15 cellular contexts compared by ENCODE assay signal in the genomic region with DNA sequence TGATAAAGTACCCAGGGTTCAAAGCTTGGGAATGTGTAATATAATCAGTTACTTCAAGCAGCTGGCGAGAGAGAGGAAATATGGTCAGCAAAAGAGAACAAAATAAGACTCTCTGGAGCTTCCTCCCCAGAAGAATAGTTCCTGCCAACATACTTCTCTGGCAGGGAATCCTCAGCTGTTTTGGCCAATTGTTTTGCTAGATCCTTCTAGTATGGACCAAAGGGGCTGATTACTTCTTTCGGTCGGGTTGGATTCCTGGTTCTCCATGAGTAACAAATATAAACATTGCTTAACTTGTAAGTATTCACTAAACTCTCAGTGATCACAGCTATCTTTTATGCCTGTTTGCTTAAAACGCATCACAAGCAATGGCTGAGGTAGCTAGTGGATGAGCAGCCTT. TPM values are rescaled to one million over a fixed set of nuclear protein-coding genes. Genes with fewer than 3 reads are reported as not detected.
A peak's percentile ranks its signal among the peaks of the same experiment; 100 is the strongest.
DNase-seq lines count a peak whose midpoint lies in the region; ATAC-seq and TF ChIP-seq lines count a peak whose summit lies in the region.
"Had no signal": no experiment of that assay in that cellular context is flagged by ENCODE, and none has a peak within 500 bp of the region (broad histone marks: within the 10 kb centered on the region; RNA-seq: fewer than 3 reads in every experiment).

No MANE protein-coding gene starts in this region.

- peak; percentile 18 for DNase-seq in amniotic stem cell (lab: John Stamatoyannopoulos, UW)
- DNase-seq in fibroblast of lung (ENCODE audit: low read depth in 2 of 2): peak; percentile 74 to 85
- DNase-seq in transverse colon: no peak
- DNase-seq in OCI-M2 (lab: John Stamatoyannopoulos, UW; ENCODE audit: unreplicated experiment): no peak
- DNase-seq: activated CD4-positive, alpha-beta T cell treated with anti-CD3 and anti-CD28 coated beads, Interleukin-2, amount 10 ng/mL, durations not matched to agents 7 days and 5 days; activated gamma-delta T cell; KBM-7; natural killer cell; NCI-H2029; stimulated activated CD4-positive, alpha-beta T cell treated with anti-CD3 and anti-CD28 coated beads, Interleukin-2, amount 100 ng/mL, for 24 hours; stimulated activated naive CD4-positive, alpha-beta T cell; SW 1271 had no signal

- H3K9ac ChIP-seq in fibroblast of lung (ENCODE audit: insufficient read depth, low read length) (no peak overlapping the region), muscle layer of colon (ENCODE audit: low read length) (no peak overlapping the region)

- H3K4me1 ChIP-seq in fibroblast of lung (ENCODE audit: control insufficient read depth, extremely low read depth, insufficient read depth, low read length): peaks cover 15% of the 10 kb centered on the region
- H3K4me1 ChIP-seq in muscle layer of colon (ENCODE audit: insufficient read depth, low read length): peaks cover 26% of the 10 kb centered on the region
- peaks cover 0 to 16% (median 6%) of the 10 kb centered on the region in 4 donors for H3K4me1 ChIP-seq in transverse colon

- 65 to 69% methylated on average over 3 to 4 of the region's 4 CpGs for WGBS in transverse colon (ENCODE audit: low coverage in 1 of 2), 2 donors

- no peak for TF ChIP-seq POLR2A in transverse colon (IDR thresholded peaks at IDR 0.05)

- H3K27ac ChIP-seq in fibroblast of lung (ENCODE audit: insufficient read depth, low read length) (peak overlapping the region; percentile 45), muscle layer of colon (ENCODE audit: low read depth, low read length) (peak overlapping the region; percentile 7), transverse colon (peak overlapping the region; percentile 32 to 67 (median 61))

- no peaks in the 10 kb centered on the region for H3K9me3 Mint-ChIP-seq in stimulated activated memory B cell treated with anti-CD40 and anti-IgM and Interleukin-4, amounts not matched to agents 10 μg/mL and 1 μg/mL and 100 μg/mL, for 72 hours
- H3K9me3 Mint-ChIP-seq: activated CD4-positive, alpha-beta T cell treated with anti-CD3 and anti-CD28 coated beads, Interleukin-2, amount 10 ng/mL, durations not matched to agents 7 days and 5 days; natural killer cell had no signal

- no peak overlapping the region for H2AFZ ChIP-seq in fibroblast of lung (ENCODE audit: low read length)

- in situ Hi-C loops in transverse colon (cut with MboI; ENCODE audit: low pct_ligation_motif_present in 1 of 4, low pct_unique_long_range_greater_than_20kb in 1 of 4, low sequenced_read_pairs in 3 of 4): no loop called here

- H3K36me3 Mint-ChIP-seq in stimulated activated memory B cell treated with anti-CD40 and anti-IgM and Interleukin-4, amounts not matched to agents 10 μg/mL and 1 μg/mL and 100 μg/mL, for 72 hours: peaks cover 70% of the 10 kb centered on the region
- H3K36me3 Mint-ChIP-seq: natural killer cell had no signal

- no peak overlapping the region for H3K4me2 ChIP-seq in fibroblast of lung (ENCODE audit: extremely low read depth, insufficient read depth, low read length)

- no peaks in the 10 kb centered on the region for H3K79me2 ChIP-seq in fibroblast of lung (ENCODE audit: control insufficient read depth, insufficient read depth, low read length)

- H3K27ac Mint-ChIP-seq in stimulated activated memory B cell treated with anti-CD40 and anti-IgM and Interleukin-4, amounts not matched to agents 10 μg/mL and 1 μg/mL and 100 μg/mL, for 72 hours: no peak overlapping the region
- H3K27ac Mint-ChIP-seq: activated CD4-positive, alpha-beta T cell treated with anti-CD3 and anti-CD28 coated beads, Interleukin-2, amount 10 ng/mL, durations not matched to agents 7 days and 5 days; natural killer cell had no signal

- no peaks in the 10 kb centered on the region for H3K4me1 Mint-ChIP-seq in stimulated activated memory B cell treated with anti-CD40 and anti-IgM and Interleukin-4, amounts not matched to agents 10 μg/mL and 1 μg/mL and 100 μg/mL, for 72 hours
- H3K4me1 Mint-ChIP-seq: activated CD4-positive, alpha-beta T cell treated with anti-CD3 and anti-CD28 coated beads, Interleukin-2, amount 10 ng/mL, durations not matched to agents 7 days and 5 days; natural killer cell had no signal

- H3K36me3 ChIP-seq in fibroblast of lung (ENCODE audit: control insufficient read depth, insufficient read depth, low read length) (peaks cover 5% of the 10 kb centered on the region), muscle layer of colon (ENCODE audit: insufficient read depth, low read length) (peaks cover 53% of the 10 kb centered on the region), transverse colon (peaks cover 0 to 22% (median 4%) of the 10 kb centered on the region in 4 donors)

- no peaks in the 10 kb centered on the region for H3K27me3 ChIP-seq in fibroblast of lung (ENCODE audit: control insufficient read depth, insufficient read depth, low read length)
- no peaks in the 10 kb centered on the region for H3K27me3 ChIP-seq in muscle layer of colon (ENCODE audit: control insufficient read depth in 1 of 2, insufficient read depth in 2 of 2, low read length in 2 of 2)
- no peaks in the 10 kb centered on the region for H3K27me3 ChIP-seq in transverse colon

- H3K4me3 Mint-ChIP-seq in stimulated activated memory B cell treated with anti-CD40 and anti-IgM and Interleukin-4, amounts not matched to agents 10 μg/mL and 1 μg/mL and 100 μg/mL, for 72 hours: no peak overlapping the region
- H3K4me3 Mint-ChIP-seq: activated CD4-positive, alpha-beta T cell treated with anti-CD3 and anti-CD28 coated beads, Interleukin-2, amount 10 ng/mL, durations not matched to agents 7 days and 5 days; natural killer cell had no signal

- H4K20me1 ChIP-seq in fibroblast of lung (ENCODE audit: control insufficient read depth, extremely low read depth, insufficient read depth, low read length): no peaks in the 10 kb centered on the region

- ATAC-seq in stimulated activated memory B cell treated with anti-CD40 and anti-IgM and Interleukin-4, amounts not matched to agents 10 μg/mL and 1 μg/mL and 100 μg/mL, for 72 hours: no peak
- no peak for ATAC-seq in HG02763 (IDR thresholded peaks at IDR 0.05; ENCODE audit: unreplicated experiment)
- ATAC-seq: natural killer cell had no signal

- H3K4me3 ChIP-seq in fibroblast of lung (replicated peaks in 1 of 4; ENCODE audit: control extremely low read depth in 1 of 4, insufficient read depth in 1 of 4, low read depth in 3 of 4, low read length in 4 of 4) (no peak overlapping the region), muscle layer of colon (ENCODE audit: low read depth in 1 of 2, low read length in 2 of 2) (no peak overlapping the region), transverse colon (no peak overlapping the region)

- TF ChIP-seq EP300 in transverse colon (IDR thresholded peaks at IDR 0.05; ENCODE audit: low read depth): no peak

- TF ChIP-seq CTCF in fibroblast of lung (conservative IDR thresholded peaks at IDR 0.05 in 1 of 2, IDR thresholded peaks at IDR 0.05 in 1 of 2; ENCODE audit: low read depth in 1 of 2, low read length in 2 of 2): no peak
- no peak for TF ChIP-seq CTCF in transverse colon (IDR thresholded peaks at IDR 0.05)

- no peaks in the 10 kb centered on the region for H3K27me3 Mint-ChIP-seq in stimulated activated memory B cell treated with anti-CD40 and anti-IgM and Interleukin-4, amounts not matched to agents 10 μg/mL and 1 μg/mL and 100 μg/mL, for 72 hours
- H3K27me3 Mint-ChIP-seq: activated CD4-positive, alpha-beta T cell treated with anti-CD3 and anti-CD28 coated beads, Interleukin-2, amount 10 ng/mL, durations not matched to agents 7 days and 5 days had no signal

- H3K9me3 ChIP-seq in fibroblast of lung (ENCODE audit: control insufficient read depth, insufficient read depth, low read depth, low read length): no peaks in the 10 kb centered on the region
- H3K9me3 ChIP-seq in muscle layer of colon (ENCODE audit: low read length): no peaks in the 10 kb centered on the region
- no peaks in the 10 kb centered on the region for H3K9me3 ChIP-seq in transverse colon

- intact Hi-C loops in transverse colon (cut with DNase I; ENCODE audit: low total_unique reads): no loop called here

RNA-seq across cellular contexts. Expression of a gene that starts 27.9 kb away (rescaled TPM):
- 6.7 and 10.1 TPM in 2 replicates for total RNA-seq in fibroblast of lung
- polyA plus RNA-seq in fibroblast of lung: 15.4 and 16.4 TPM in 2 replicates
- 8.6 TPM in 2 replicates for polyA plus RNA-seq in fibroblast of lung (2012)
- 3.2 and 9.0 TPM in 2 replicates for polyA minus RNA-seq in fibroblast of lung (ENCODE audit: low replicate concordance)
- 10 to 100 TPM in 3 of 4 donors, 1 to 10 TPM in 1; 7.0 to 19.1 (median 16.7) TPM for total RNA-seq in transverse colon

RNA-seq across cellular contexts. Expression of a gene that starts 31.4 kb away (rescaled TPM):
- total RNA-seq in fibroblast of lung (35.7 and 44.8 TPM in 2 replicates), transverse colon (100 to 1,000 TPM in 1 of 4 donors, 10 to 100 TPM in 3; 50.5 to 166 (median 64.2) TPM)
- 49.9 and 65.2 TPM in 2 replicates for polyA plus RNA-seq in fibroblast of lung
- 42.4 and 45.2 TPM in 2 replicates for polyA plus RNA-seq in fibroblast of lung (2012)
- 24.3 and 52.5 TPM in 2 replicates for polyA minus RNA-seq in fibroblast of lung (ENCODE audit: low replicate concordance)

RNA-seq across cellular contexts. Expression of a gene that starts 38.7 kb away (rescaled TPM):
- total RNA-seq in fibroblast of lung (44.9 and 54.0 TPM in 2 replicates), transverse colon (10 to 100 TPM in 2 of 4 donors, 1 to 10 TPM in 2; 1.5 to 47.4 (median 11.2) TPM)
- 47.2 and 51.9 TPM in 2 replicates for polyA plus RNA-seq in fibroblast of lung
- 26.5 and 29.3 TPM in 2 replicates for polyA plus RNA-seq in fibroblast of lung (2012)
- polyA minus RNA-seq in fibroblast of lung (ENCODE audit: low replicate concordance): 2.2 and 4.1 TPM in 2 replicates

Comparison
In these comparisons a context has a peak if more than half of its experiments do, and no peak if none do; other contexts are left out.
1. DNase-seq: peak in amniotic stem cell (single experiment) and fibroblast of lung (2 of 2); none in transverse colon (single experiment) and OCI-M2 (single experiment).
2. H3K27ac ChIP-seq: peak in every context shown above with its lines; median percentile 61 in transverse colon; 45 in fibroblast of lung; 7 in muscle layer of colon.